Comparison of ENCODE assay signal across 20 cellular contexts in genomic region chr3:116007000-116007399, GRCh38.
"Had no signal": no experiment of that assay in that cellular context is flagged by ENCODE, and none has a peak within 500 bp of the region (broad histone marks: within the 10 kb centered on the region; RNA-seq: fewer than 3 reads in every experiment).

No MANE protein-coding gene starts in this region.

- H3K4me1 ChIP-seq: body of pancreas had no signal

- ATAC-seq: activated CD4-positive, CD25-positive, alpha-beta regulatory T cell treated with anti-CD3 and anti-CD28 coated beads, Interleukin-2, amount 50 U/mL, for 24 hours; activated CD8-positive, alpha-beta T cell treated with anti-CD3 and anti-CD28 coated beads, Interleukin-2, amount 10 ng/mL, durations not matched to agents 7 days and 5 days; body of pancreas had no signal

- H3K9me3 ChIP-seq: body of pancreas had no signal

- H3K36me3 ChIP-seq: WERI-Rb-1 had no signal

- H3K27me3 ChIP-seq: body of pancreas had no signal

- H2AFZ ChIP-seq: PC-9 had no signal

- H3K4me2 ChIP-seq: PC-9 had no signal

- H3K27ac ChIP-seq: body of pancreas, PC-9, WERI-Rb-1 had no signal

- H3K4me3 ChIP-seq: body of pancreas, PC-9 had no signal

- DNase-seq: activated CD4-positive, alpha-beta T cell treated with anti-CD3 and anti-CD28 coated beads for 48 hours; activated CD4-positive, alpha-beta T cell treated with anti-CD3 and anti-CD28 coated beads, Interleukin-2, amount 50 U/mL, for 4 hours; activated CD8-positive, alpha-beta memory T cell treated with anti-CD3 and anti-CD28 coated beads, Interleukin-2, amount 50 U/mL, for 48 hours; activated CD8-positive, alpha-beta T cell treated with anti-CD3 and anti-CD28 coated beads, Interleukin-2, amount 10 ng/mL, durations not matched to agents 7 days and 5 days; activated T-cell treated with anti-CD3 and anti-CD28 coated beads, Interleukin-2, amount 50 U/mL, for 1 hour; aorta; body of pancreas; Karpas-422; NCI-H1048; NCI-H146; NCI-H187 treated with DMSO at 0.1 percent for 48 hours; NCI-H2081 treated with DMSO at 0.1 percent for 48 hours; NCI-H446; NCI-H524; PC-9; SIG-M5; T-helper 2 cell; T1000; WERI-Rb-1 had no signal
